ENCODE assay signal across 1 cellular context in genomic region chr2:88627856-88628568, GRCh38.
TF ChIP-seq lines count a peak whose summit lies in the region.

No MANE protein-coding gene starts in this region.

TF ChIP-seq in HepG2, 621 proteins besides CTCF, POLR2A, EP300 and RAD21 (continued from another document and continues in another):
- TF ChIP-seq HMGXB3 (CRISPR knock-in tag; IDR thresholded peaks at IDR 0.05; ENCODE audit: borderline replicate concordance) (peak; percentile 16; the same call in 1 of the 2 replicates), ZBTB7A (CRISPR knock-in tag; IDR thresholded peaks at IDR 0.05) (peak; percentile 42; the same call in 1 of the 2 replicates), ZFP36L2 (CRISPR knock-in tag; IDR thresholded peaks at IDR 0.05) (peak; percentile 63; the same call in 1 of the 2 replicates), HINFP (CRISPR knock-in tag; IDR thresholded peaks at IDR 0.05; ENCODE audit: low read depth) (peak; percentile 61; the same call in 1 of the 2 replicates), HNF1B (CRISPR knock-in tag; IDR thresholded peaks at IDR 0.05) (peak; percentile 87), RNF2 (conservative IDR thresholded peaks at IDR 0.05; ENCODE audit: low read depth) (peak; percentile 84; the same call in 1 of the 2 replicates), THAP9 (CRISPR knock-in tag; IDR thresholded peaks at IDR 0.05; ENCODE audit: borderline replicate concordance) (0 out of 2 replicates have a peak, but pooled peaks have one; percentile 70), MED13 (CRISPR knock-in tag; IDR thresholded peaks at IDR 0.05) (no peak), ATF1 (CRISPR knock-in tag; IDR thresholded peaks at IDR 0.05) (peak; percentile 93), ZNF292 (CRISPR knock-in tag; IDR thresholded peaks at IDR 0.05; ENCODE audit: borderline replicate concordance, low read depth) (peak; percentile 61; the same call in 1 of the 2 replicates), ZNF691 (CRISPR knock-in tag; IDR thresholded peaks at IDR 0.05; ENCODE audit: borderline replicate concordance, low read depth) (peak; percentile 19; the same call in 1 of the 2 replicates), ZNF629 (CRISPR knock-in tag; conservative IDR thresholded peaks at IDR 0.05) (no peak), SIX1 (CRISPR knock-in tag; IDR thresholded peaks at IDR 0.05; ENCODE audit: borderline replicate concordance) (no peak), SALL2 (CRISPR knock-in tag; IDR thresholded peaks at IDR 0.05) (peak; percentile 55), FOXK1 (CRISPR knock-in tag; IDR thresholded peaks at IDR 0.05; ENCODE audit: borderline replicate concordance, low read depth) (no peak), MIER2 (CRISPR knock-in tag; IDR thresholded peaks at IDR 0.05) (no peak), RARA (CRISPR knock-in tag; IDR thresholded peaks at IDR 0.05) (peak; percentile 17; the same call in 1 of the 2 replicates), HOXA7 (CRISPR knock-in tag; IDR thresholded peaks at IDR 0.05) (no peak), ZNF784 (CRISPR knock-in tag; IDR thresholded peaks at IDR 0.05; ENCODE audit: borderline replicate concordance) (peak; percentile 44; the same call in 1 of the 2 replicates), REPIN1 (CRISPR knock-in tag; IDR thresholded peaks at IDR 0.05; ENCODE audit: borderline replicate concordance, low read depth) (0 out of 2 replicates have a peak, but pooled peaks have one; percentile 24), ZFP37 (CRISPR knock-in tag; IDR thresholded peaks at IDR 0.05; ENCODE audit: borderline replicate concordance) (peak; percentile 93; the same call in 1 of the 2 replicates), ZZZ3 (CRISPR knock-in tag; IDR thresholded peaks at IDR 0.05; ENCODE audit: borderline replicate concordance) (no peak; the same call in 1 of the 2 replicates), KDM5B (CRISPR knock-in tag; IDR thresholded peaks at IDR 0.05; ENCODE audit: borderline replicate concordance) (no peak), KDM5A (IDR thresholded peaks at IDR 0.05; ENCODE audit: borderline replicate concordance, low read length) (peak; percentile 69; the same call in 1 of the 2 replicates), ZNF543 (CRISPR knock-in tag; IDR thresholded peaks at IDR 0.05) (peak; percentile 89; the same call in 1 of the 2 replicates), ARNT2 (CRISPR knock-in tag; IDR thresholded peaks at IDR 0.05; ENCODE audit: low read depth) (peak; percentile 58), PHF21A (CRISPR knock-in tag; IDR thresholded peaks at IDR 0.05) (peak; percentile 63), FOXP4 (CRISPR knock-in tag; IDR thresholded peaks at IDR 0.05) (0 out of 2 replicates have a peak, but pooled peaks have one; percentile 53), ZNF337 (CRISPR knock-in tag; IDR thresholded peaks at IDR 0.05; ENCODE audit: borderline replicate concordance, low read depth) (no peak), GMEB1 (CRISPR knock-in tag; IDR thresholded peaks at IDR 0.05; ENCODE audit: borderline replicate concordance) (0 out of 2 replicates have a peak, but pooled peaks have one; percentile 7), ZSCAN9 (CRISPR knock-in tag; IDR thresholded peaks at IDR 0.05; ENCODE audit: borderline replicate concordance) (no peak; the same call in 1 of the 2 replicates), SRSF4 (IDR thresholded peaks at IDR 0.05; ENCODE audit: low read depth, low read length, poor library complexity, severe bottlenecking) (no peak), ZBTB37 (CRISPR knock-in tag; IDR thresholded peaks at IDR 0.05) (no peak), SOX13 (IDR thresholded peaks at IDR 0.05) (no peak; the same call in 1 of the 2 replicates), SOX13 (CRISPR knock-in tag; conservative IDR thresholded peaks at IDR 0.05 in 1 of 2, IDR thresholded peaks at IDR 0.05 in 1 of 2) (peak; percentile 28 to 41; a peak in 1 of 4 replicates), ZNF441 (CRISPR knock-in tag; IDR thresholded peaks at IDR 0.05; ENCODE audit: borderline replicate concordance) (peak; percentile 82), HOMEZ (CRISPR knock-in tag; IDR thresholded peaks at IDR 0.05; ENCODE audit: low read depth) (no peak)
